In the genomic region with DNA sequence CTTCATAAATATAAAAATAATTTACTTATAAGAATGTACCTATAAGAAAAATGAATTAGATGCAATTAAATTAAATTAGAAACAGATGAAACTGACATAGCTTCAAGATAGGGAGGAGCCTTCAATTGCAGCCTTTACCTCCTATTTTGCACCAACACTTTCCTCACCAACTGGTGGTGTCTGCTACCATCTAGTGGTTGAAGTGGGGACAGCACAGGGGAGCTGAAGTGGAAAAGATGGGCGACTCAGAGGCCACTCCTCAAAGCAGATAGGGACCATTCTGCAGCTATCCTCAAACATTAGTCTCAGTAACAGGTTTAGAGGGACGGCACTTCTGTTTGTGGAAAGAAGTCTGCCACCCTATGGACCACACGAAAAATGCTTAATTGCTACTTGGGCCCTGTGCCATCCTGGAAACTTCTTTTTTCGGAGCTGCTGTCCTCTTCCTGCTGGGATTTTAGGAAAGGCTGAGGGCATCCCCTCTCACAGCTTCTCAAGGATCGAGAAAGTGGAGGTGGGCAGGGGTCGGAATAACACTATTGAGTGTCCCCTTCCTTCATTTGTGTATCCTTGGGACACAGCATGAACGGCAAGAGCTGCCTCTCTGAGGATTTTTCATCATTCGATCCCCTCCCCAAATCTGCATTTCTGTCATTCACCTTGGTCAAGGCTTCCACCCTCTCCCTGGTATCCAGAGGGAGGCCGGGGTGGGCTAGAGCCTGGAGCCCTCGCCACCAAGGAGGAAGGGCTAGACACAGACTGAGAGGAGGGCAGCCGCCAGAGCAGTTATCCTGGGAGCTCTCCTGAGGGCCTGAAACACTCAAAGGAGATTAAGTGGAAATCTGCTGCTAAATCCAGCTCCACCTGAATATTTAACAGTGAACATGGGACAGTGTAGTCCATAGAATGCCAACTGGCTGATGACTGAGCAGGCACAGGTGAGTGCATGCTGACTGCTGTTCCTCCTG, we compare ENCODE assay signal across 8 cellular contexts. TPM values are rescaled to one million over a fixed set of nuclear protein-coding genes. Genes with fewer than 3 reads are reported as not detected.
A peak's percentile ranks its signal among the peaks of the same experiment; 100 is the strongest.
DNase-seq lines count a peak whose midpoint lies in the region; ATAC-seq and TF ChIP-seq lines count a peak whose summit lies in the region.

No MANE protein-coding gene starts in this region.

- no peaks in the 10 kb centered on the region for H3K9me3 ChIP-seq in right cardiac atrium (ENCODE audit: control insufficient read depth, low read length)

- H3K27ac ChIP-seq in right cardiac atrium (ENCODE audit: low read length) = no peak overlapping the region

- no peak overlapping the region for H3K4me3 ChIP-seq in AG10803 (ENCODE audit: low read length)
- H3K4me3 ChIP-seq in right cardiac atrium (ENCODE audit: low read length) = no peak overlapping the region

- DNase-seq in AG10803 (ENCODE audit: low read depth) (peak; percentile 80), GM20000 (ENCODE audit: low spot score) (peak; percentile 81), NCI-H1930 (lab: John Stamatoyannopoulos, UW) (peak; percentile 58 to 66), T-helper 2 cell (peak; percentile 39 to 78 (median 68)), amniotic stem cell (lab: John Stamatoyannopoulos, UW) (peak; percentile 71), right cardiac atrium (peak; percentile 61 to 85 (median 77)), sciatic nerve (ENCODE audit: low spot score) (peak; percentile 89)

- H3K27me3 ChIP-seq in right cardiac atrium (ENCODE audit: control insufficient read depth, insufficient read depth) = no peaks in the 10 kb centered on the region

- no peaks in the 10 kb centered on the region for H3K4me1 ChIP-seq in right cardiac atrium (ENCODE audit: control insufficient read depth, insufficient read depth, low read length)

- WGBS in right cardiac atrium = 42% methylated on average over 11 of the region's 11 CpGs

- intact Hi-C loops in right cardiac atrium (cut with DNase I) = loop anchor here (2.0 to 10.0 kb wide), 6 partner anchors 48 to 258 kb away; no protein-coding TSS in a partner anchor
- intact Hi-C loops in sciatic nerve (cut with DNase I) = loop anchor here (5.0 kb wide), 1 partner anchor 258 kb away; no protein-coding TSS in a partner anchor

- TF ChIP-seq CTCF in AG10803 (conservative IDR thresholded peaks at IDR 0.05; ENCODE audit: low read length) (peak; percentile 99), GM20000 (IDR thresholded peaks at IDR 0.05; ENCODE audit: extremely low read depth, missing control alignments) (peak; percentile 93)

- peak; percentile 70 to 86 for ATAC-seq in right cardiac atrium
- peak; percentile 87 for ATAC-seq in sciatic nerve
- no peak for ATAC-seq in HG03135 (IDR thresholded peaks at IDR 0.05; ENCODE audit: unreplicated experiment)

RNA-seq across cellular contexts. Expression of a gene that starts 9.6 kb away (rescaled TPM):
- total RNA-seq in right cardiac atrium = 1 to 10 TPM in 1 of 4 donors, under 1 TPM in 1, not detected in 2; 0.93 to 1.3 TPM
- polyA plus RNA-seq in right cardiac atrium = 2.6 TPM
- total RNA-seq in sciatic nerve = not detected

RNA-seq across cellular contexts. Expression of a gene that starts 53.0 kb away (rescaled TPM):
- total RNA-seq in right cardiac atrium (100 to 1,000 TPM; 185 to 236 (median 207) TPM), sciatic nerve (91.4 TPM)
- 549 TPM for polyA plus RNA-seq in right cardiac atrium

RNA-seq across cellular contexts. Expression of a gene that starts 58.4 kb away (rescaled TPM):
- total RNA-seq in right cardiac atrium (not detected), sciatic nerve (not detected)
- not detected for polyA plus RNA-seq in right cardiac atrium
